In genomic region chr10:71089162-71089561, GRCh38 we compare ENCODE assay signal across 34 cellular contexts.
A peak's percentile ranks its signal among the peaks of the same experiment; 100 is the strongest.
DNase-seq lines count a peak whose midpoint lies in the region; ATAC-seq and TF ChIP-seq lines count a peak whose summit lies in the region.
"Had no signal": no experiment of that assay in that cellular context is flagged by ENCODE, and none has a peak within 500 bp of the region (broad histone marks: within the 10 kb centered on the region; RNA-seq: fewer than 3 reads in every experiment).

No MANE protein-coding gene starts in this region.

- POLR2A ChIA-PET in activated CD8-positive, alpha-beta T cell treated with anti-CD3 and anti-CD28 coated beads, Interleukin-2, amount 10 ng/mL, durations not matched to agents 7 days and 5 days (lab: Charles Lee): no interaction called here
- POLR2A ChIA-PET in activated CD8-positive, alpha-beta T cell treated with anti-CD3 and anti-CD28 coated beads for 36 hours (lab: Charles Lee): no interaction called here

- DNase-seq in activated CD8-positive, alpha-beta T cell treated with anti-CD3 and anti-CD28 coated beads, Interleukin-2, amount 10 ng/mL, durations not matched to agents 7 days and 5 days: peak; percentile 10
- no peak for DNase-seq in activated CD8-positive, alpha-beta T cell treated with anti-CD3 and anti-CD28 coated beads for 36 hours
- DNase-seq in activated CD8-positive, alpha-beta memory T cell treated with anti-CD3 and anti-CD28 coated beads, Interleukin-2, amount 50 U/mL, for 4 hours: peak; percentile 4
- DNase-seq in hepatic stellate cell (ENCODE audit: low spot score) (peak; percentile 2), suprapubic skin (ENCODE audit: low spot score in 2 of 2) (peak; percentile 32 to 40), DMS114 treated with DMSO at 0.1 percent for 48 hours (lab: John Stamatoyannopoulos, UW; ENCODE audit: unreplicated experiment) (no peak), immature natural killer cell (no peak), amygdala (lab: John Stamatoyannopoulos, UW) (no peak)
- DNase-seq: activated gamma-delta T cell; activated naive CD8-positive, alpha-beta T cell treated with anti-CD3 and anti-CD28 coated beads, Interleukin-2, amount 50 U/mL, for 24 hours; CD4-positive, alpha-beta T cell; EL; esophagus squamous epithelium; foreskin keratinocyte; H9; heart right ventricle; left colon; MG63; NCI-H1105; NCI-H2029 treated with DMSO at 0.1 percent for 48 hours; NCI-H226; NCI-H69; PC-3; spleen; stimulated activated naive CD8-positive, alpha-beta T cell treated with anti-CD3 and anti-CD28 coated beads, Interleukin-15, Interleukin-2, amounts not matched to agents 100 U/mL and 50 U/mL, for 24 hours had no signal

- no peaks in the 10 kb centered on the region for H3K36me3 ChIP-seq in suprapubic skin
- H3K36me3 ChIP-seq: esophagus squamous epithelium, heart right ventricle, MG63, ovary, right atrium auricular region, spleen, thoracic aorta had no signal

- TF ChIP-seq CTCF in activated CD8-positive, alpha-beta T cell treated with anti-CD3 and anti-CD28 coated beads for 36 hours (IDR thresholded peaks at IDR 0.05): no peak
- no peak for TF ChIP-seq CTCF in suprapubic skin (IDR thresholded peaks at IDR 0.05)

- CTCF ChIA-PET in activated CD8-positive, alpha-beta T cell treated with anti-CD3 and anti-CD28 coated beads, Interleukin-2, amount 10 ng/mL, durations not matched to agents 7 days and 5 days (lab: Charles Lee): interaction anchor here (0.6 kb wide), 1 partner anchor 1414 kb away, joined by 4 read pairs; no protein-coding TSS in a partner anchor
- CTCF ChIA-PET in activated CD8-positive, alpha-beta T cell treated with anti-CD3 and anti-CD28 coated beads for 36 hours (lab: Charles Lee): no interaction called here

- no peak overlapping the region for H3K27ac ChIP-seq in suprapubic skin
- H3K27ac ChIP-seq: A549, esophagus squamous epithelium, foreskin keratinocyte, heart right ventricle, KMS-11, ovary, right atrium auricular region, spleen, thoracic aorta had no signal

- no peaks in the 10 kb centered on the region for H3K9me3 Mint-ChIP-seq in activated CD8-positive, alpha-beta T cell treated with anti-CD3 and anti-CD28 coated beads, Interleukin-2, amount 10 ng/mL, durations not matched to agents 7 days and 5 days (ENCODE audit: insufficient read depth)
- peaks cover 4% of the 10 kb centered on the region for H3K9me3 Mint-ChIP-seq in activated CD8-positive, alpha-beta T cell treated with anti-CD3 and anti-CD28 coated beads for 36 hours
- no peaks in the 10 kb centered on the region for H3K9me3 Mint-ChIP-seq in immature natural killer cell
- H3K9me3 Mint-ChIP-seq: activated naive CD8-positive, alpha-beta T cell treated with anti-CD3 and anti-CD28 coated beads, Interleukin-2, amount 50 U/mL, for 24 hours; CD4-positive, alpha-beta T cell; H9 had no signal

- no peak overlapping the region for H3K27ac Mint-ChIP-seq in activated CD8-positive, alpha-beta T cell treated with anti-CD3 and anti-CD28 coated beads, Interleukin-2, amount 10 ng/mL, durations not matched to agents 7 days and 5 days
- H3K27ac Mint-ChIP-seq in activated CD8-positive, alpha-beta T cell treated with anti-CD3 and anti-CD28 coated beads for 36 hours: no peak overlapping the region
- no peak overlapping the region for H3K27ac Mint-ChIP-seq in immature natural killer cell
- H3K27ac Mint-ChIP-seq: activated naive CD8-positive, alpha-beta T cell treated with anti-CD3 and anti-CD28 coated beads, Interleukin-2, amount 50 U/mL, for 24 hours; CD4-positive, alpha-beta T cell; H9; memory B cell; WTC11 had no signal

- no peak overlapping the region for H3K4me3 Mint-ChIP-seq in activated CD8-positive, alpha-beta T cell treated with anti-CD3 and anti-CD28 coated beads, Interleukin-2, amount 10 ng/mL, durations not matched to agents 7 days and 5 days
- no peak overlapping the region for H3K4me3 Mint-ChIP-seq in activated CD8-positive, alpha-beta T cell treated with anti-CD3 and anti-CD28 coated beads for 36 hours
- no peak overlapping the region for H3K4me3 Mint-ChIP-seq in immature natural killer cell
- H3K4me3 Mint-ChIP-seq: activated naive CD8-positive, alpha-beta T cell treated with anti-CD3 and anti-CD28 coated beads, Interleukin-2, amount 50 U/mL, for 24 hours; CD4-positive, alpha-beta T cell; central memory CD8-positive, alpha-beta T cell; H9; memory B cell; WTC11 had no signal

- no peak for ATAC-seq in activated CD8-positive, alpha-beta T cell treated with anti-CD3 and anti-CD28 coated beads, Interleukin-2, amount 10 ng/mL, durations not matched to agents 7 days and 5 days
- no peak for ATAC-seq in activated CD8-positive, alpha-beta T cell treated with anti-CD3 and anti-CD28 coated beads for 36 hours
- ATAC-seq: A549; activated naive CD8-positive, alpha-beta T cell treated with anti-CD3 and anti-CD28 coated beads, Interleukin-2, amount 50 U/mL, for 24 hours; foreskin keratinocyte; GM12878; heart right ventricle; left colon; PC-3; stimulated activated naive CD8-positive, alpha-beta T cell treated with anti-CD3 and anti-CD28 coated beads, Interleukin-15, Interleukin-2, amounts not matched to agents 100 U/mL and 50 U/mL, for 24 hours; WTC11 had no signal

- H3K36me3 Mint-ChIP-seq in activated CD8-positive, alpha-beta T cell treated with anti-CD3 and anti-CD28 coated beads, Interleukin-2, amount 10 ng/mL, durations not matched to agents 7 days and 5 days (ENCODE audit: low read depth): no peaks in the 10 kb centered on the region
- H3K36me3 Mint-ChIP-seq in activated CD8-positive, alpha-beta T cell treated with anti-CD3 and anti-CD28 coated beads for 36 hours (ENCODE audit: low read depth): no peaks in the 10 kb centered on the region
- H3K36me3 Mint-ChIP-seq in immature natural killer cell: no peaks in the 10 kb centered on the region
- H3K36me3 Mint-ChIP-seq: memory B cell, WTC11 had no signal

- WGBS in suprapubic skin: 60% methylated on average over 1 of the region's 1 CpG

- intact Hi-C loops in activated CD8-positive, alpha-beta T cell treated with anti-CD3 and anti-CD28 coated beads for 36 hours (cut with micrococcal nuclease): no loop called here

- no peaks in the 10 kb centered on the region for H3K4me1 Mint-ChIP-seq in activated CD8-positive, alpha-beta T cell treated with anti-CD3 and anti-CD28 coated beads, Interleukin-2, amount 10 ng/mL, durations not matched to agents 7 days and 5 days (ENCODE audit: low read depth)
- H3K4me1 Mint-ChIP-seq in activated CD8-positive, alpha-beta T cell treated with anti-CD3 and anti-CD28 coated beads for 36 hours (ENCODE audit: low read depth): no peaks in the 10 kb centered on the region
- H3K4me1 Mint-ChIP-seq in immature natural killer cell: no peaks in the 10 kb centered on the region
- H3K4me1 Mint-ChIP-seq: central memory CD8-positive, alpha-beta T cell; memory B cell had no signal

- no peak overlapping the region for H3K4me3 ChIP-seq in suprapubic skin
- H3K4me3 ChIP-seq: A549, esophagus squamous epithelium, GM12878, heart right ventricle, MG63, ovary, right atrium auricular region, spleen, thoracic aorta had no signal

- H3K4me1 ChIP-seq in suprapubic skin: no peaks in the 10 kb centered on the region
- H3K4me1 ChIP-seq: A549, foreskin keratinocyte, spleen had no signal

- no peaks in the 10 kb centered on the region for H3K9me3 ChIP-seq in suprapubic skin
- H3K9me3 ChIP-seq: A549, esophagus squamous epithelium, heart right ventricle, MG63, ovary, right atrium auricular region, thoracic aorta had no signal

- TF ChIP-seq POLR2A in suprapubic skin (IDR thresholded peaks at IDR 0.05): no peak

- H3K27me3 Mint-ChIP-seq in activated CD8-positive, alpha-beta T cell treated with anti-CD3 and anti-CD28 coated beads, Interleukin-2, amount 10 ng/mL, durations not matched to agents 7 days and 5 days (ENCODE audit: low read depth): peaks cover 4% of the 10 kb centered on the region
- H3K27me3 Mint-ChIP-seq in activated CD8-positive, alpha-beta T cell treated with anti-CD3 and anti-CD28 coated beads for 36 hours: peaks cover 8% of the 10 kb centered on the region
- peaks cover 0 to 13% (median 1%) of the 10 kb centered on the region in 3 donors for H3K27me3 Mint-ChIP-seq in immature natural killer cell (ENCODE audit: low read depth in 3 of 3)

- TF ChIP-seq EP300 in suprapubic skin (IDR thresholded peaks at IDR 0.05): no peak

- peaks cover 6% of the 10 kb centered on the region for H3K27me3 ChIP-seq in suprapubic skin
- H3K27me3 ChIP-seq: MG63, ovary, right atrium auricular region had no signal

Comparison
In these comparisons a context has a peak if more than half of its experiments do, and no peak if none do; other contexts are left out.
1. DNase-seq: peak in activated CD8-positive, alpha-beta T cell treated with anti-CD3 and anti-CD28 coated beads, Interleukin-2, amount 10 ng/mL, durations not matched to agents 7 days and 5 days (single experiment), activated CD8-positive, alpha-beta memory T cell treated with anti-CD3 and anti-CD28 coated beads, Interleukin-2, amount 50 U/mL, for 4 hours (single experiment), hepatic stellate cell (single experiment) and suprapubic skin (2 of 2); none in activated CD8-positive, alpha-beta T cell treated with anti-CD3 and anti-CD28 coated beads for 36 hours (single experiment), DMS114 treated with DMSO at 0.1 percent for 48 hours (single experiment), immature natural killer cell (0 of 3) and amygdala (0 of 56).